ENCODE assay signal across 11 cellular contexts in genomic region chr12:132610051-132610759, GRCh38. TPM values are rescaled to one million over a fixed set of nuclear protein-coding genes. Genes with fewer than 3 reads are reported as not detected.
DNase-seq lines count a peak whose midpoint lies in the region; ATAC-seq, FAIRE-seq and TF ChIP-seq lines count a peak whose summit lies in the region.
"Had no signal": no experiment of that assay in that cellular context is flagged by ENCODE, and none has a peak within 500 bp of the region (broad histone marks: within the 10 kb centered on the region; RNA-seq: fewer than 3 reads in every experiment).

LRCOL1 (minus strand) TSS chr12:132610582; CDS start chr12:132606251, 4,331 bp downstream.

- peak within 1 kb of the TSS; percentile 69 for H3K27ac Mint-ChIP-seq in activated naive CD4-positive, alpha-beta T cell treated with anti-CD3 and anti-CD28 coated beads, Interleukin-2, amount 10 ng/mL, durations not matched to agents 7 days and 5 days
- no peak within 1 kb of the TSS for H3K27ac Mint-ChIP-seq in activated T-helper 1 cell treated with anti-CD3 and anti-CD28 coated beads, Interleukin-12 subunit alpha, Interleukin-12 subunit beta, Interleukin-2, Interleukin-4 antibody, amounts not matched to agents 30 ng/mL and 10 ng/mL and 1 ng/mL, durations not matched to agents 14 hours and 24 hours and 36 hours
- H3K27ac Mint-ChIP-seq in activated CD8-positive, alpha-beta memory T cell treated with anti-CD3 and anti-CD28 coated beads, Interleukin-2, amount 10 ng/mL, durations not matched to agents 7 days and 5 days, result no peak within 1 kb of the TSS

- peaks cover 83% of the 10 kb centered on the region for H3K27me3 Mint-ChIP-seq in activated naive CD4-positive, alpha-beta T cell treated with anti-CD3 and anti-CD28 coated beads, Interleukin-2, amount 10 ng/mL, durations not matched to agents 7 days and 5 days
- H3K27me3 Mint-ChIP-seq in activated T-helper 1 cell treated with anti-CD3 and anti-CD28 coated beads, Interleukin-12 subunit alpha, Interleukin-12 subunit beta, Interleukin-2, Interleukin-4 antibody, amounts not matched to agents 30 ng/mL and 10 ng/mL and 1 ng/mL, durations not matched to agents 14 hours and 24 hours and 36 hours (ENCODE audit: insufficient read depth), result peaks cover 30% of the 10 kb centered on the region
- H3K27me3 Mint-ChIP-seq in activated CD8-positive, alpha-beta memory T cell treated with anti-CD3 and anti-CD28 coated beads, Interleukin-2, amount 10 ng/mL, durations not matched to agents 7 days and 5 days, result peaks cover 58% of the 10 kb centered on the region

- no peak within 1 kb of the TSS for H3K27ac ChIP-seq in adrenal gland
- H3K27ac ChIP-seq in kidney (ENCODE audit: low read depth in 2 of 2, low read length in 2 of 2), result no peak within 1 kb of the TSS
- no peak within 1 kb of the TSS for H3K27ac ChIP-seq in suprapubic skin

- no peaks in the 10 kb centered on the region for H3K9me3 ChIP-seq in adrenal gland (replicated peaks in 1 of 3)
- peaks cover 0 to 9% of the 10 kb centered on the region in 2 donors for H3K9me3 ChIP-seq in kidney (ENCODE audit: control insufficient read depth in 1 of 2, low read length in 2 of 2)
- no peaks in the 10 kb centered on the region for H3K9me3 ChIP-seq in suprapubic skin

- TF ChIP-seq EP300 in suprapubic skin (IDR thresholded peaks at IDR 0.05), result no peak

- no peak for FAIRE-seq in kidney (lab: Jason Lieb, UNC)

- TF ChIP-seq CTCF in adrenal gland (IDR thresholded peaks at IDR 0.05), result no peak
- no peak for TF ChIP-seq CTCF in kidney (IDR thresholded peaks at IDR 0.05; ENCODE audit: borderline replicate concordance, extremely low read depth, insufficient read depth)
- TF ChIP-seq CTCF in suprapubic skin (IDR thresholded peaks at IDR 0.05), result no peak

- no peak within 1 kb of the TSS for H3K4me3 Mint-ChIP-seq in activated naive CD4-positive, alpha-beta T cell treated with anti-CD3 and anti-CD28 coated beads, Interleukin-2, amount 10 ng/mL, durations not matched to agents 7 days and 5 days
- no peak within 1 kb of the TSS for H3K4me3 Mint-ChIP-seq in activated T-helper 1 cell treated with anti-CD3 and anti-CD28 coated beads, Interleukin-12 subunit alpha, Interleukin-12 subunit beta, Interleukin-2, Interleukin-4 antibody, amounts not matched to agents 30 ng/mL and 10 ng/mL and 1 ng/mL, durations not matched to agents 14 hours and 24 hours and 36 hours
- H3K4me3 Mint-ChIP-seq in activated CD8-positive, alpha-beta memory T cell treated with anti-CD3 and anti-CD28 coated beads, Interleukin-2, amount 10 ng/mL, durations not matched to agents 7 days and 5 days, result no peak within 1 kb of the TSS

- H3K4me3 ChIP-seq in adrenal gland (peak within 1 kb of the TSS in 1 of 4 donors; percentile 22), kidney (ENCODE audit: low read length in 2 of 2) (peak within 1 kb of the TSS in 1 of 2 donors; percentile 17), suprapubic skin (peak within 1 kb of the TSS; percentile 3)

- H3K4me1 Mint-ChIP-seq in activated naive CD4-positive, alpha-beta T cell treated with anti-CD3 and anti-CD28 coated beads, Interleukin-2, amount 10 ng/mL, durations not matched to agents 7 days and 5 days, result peaks cover 7% of the 10 kb centered on the region
- peaks cover 12% of the 10 kb centered on the region for H3K4me1 Mint-ChIP-seq in activated T-helper 1 cell treated with anti-CD3 and anti-CD28 coated beads, Interleukin-12 subunit alpha, Interleukin-12 subunit beta, Interleukin-2, Interleukin-4 antibody, amounts not matched to agents 30 ng/mL and 10 ng/mL and 1 ng/mL, durations not matched to agents 14 hours and 24 hours and 36 hours (ENCODE audit: low read depth)
- peaks cover 6% of the 10 kb centered on the region for H3K4me1 Mint-ChIP-seq in activated CD8-positive, alpha-beta memory T cell treated with anti-CD3 and anti-CD28 coated beads, Interleukin-2, amount 10 ng/mL, durations not matched to agents 7 days and 5 days

- H3K27me3 ChIP-seq in adrenal gland, result peaks cover 26% of the 10 kb centered on the region
- peaks cover 62% of the 10 kb centered on the region for H3K27me3 ChIP-seq in suprapubic skin

- 26 to 45% (median 31%) methylated on average over 16 to 35 of the region's 35 CpGs for WGBS in adrenal gland, 4 donors
- WGBS in suprapubic skin, result 50% methylated on average over 13 of the region's 35 CpGs

- no peaks in the 10 kb centered on the region for H3K36me3 ChIP-seq in adrenal gland (replicated peaks in 1 of 2)
- no peaks in the 10 kb centered on the region for H3K36me3 ChIP-seq in kidney (ENCODE audit: control insufficient read depth in 1 of 2, insufficient read depth in 2 of 2, low read length in 2 of 2)
- H3K36me3 ChIP-seq in suprapubic skin, result no peaks in the 10 kb centered on the region

- intact Hi-C loops in adrenal gland (cut with DNase I) (loop anchor here (10.0 kb wide), 2 partner anchors 195 to 455 kb away; no protein-coding TSS in a partner anchor), kidney (cut with DNase I) (loop anchor here (10.0 kb wide), 1 partner anchor 195 kb away; no protein-coding TSS in a partner anchor)
- intact Hi-C loops in activated T-helper 1 cell treated with anti-CD3 and anti-CD28 coated beads, Interleukin-12 subunit alpha, Interleukin-12 subunit beta, Interleukin-2, Interleukin-4 antibody, amounts not matched to agents 30 ng/mL and 10 ng/mL and 1 ng/mL, durations not matched to agents 14 hours and 24 hours and 36 hours (cut with micrococcal nuclease), result no loop called here

- CTCF ChIA-PET in activated naive CD4-positive, alpha-beta T cell treated with anti-CD3 and anti-CD28 coated beads, Interleukin-2, amount 10 ng/mL, durations not matched to agents 7 days and 5 days (lab: Charles Lee), result interaction anchor here (1.1 to 3.7 kb wide), 2 partner anchors 10 to 193 kb away, joined by 3 to 11 read pairs; no protein-coding TSS in a partner anchor
- CTCF ChIA-PET in activated CD8-positive, alpha-beta memory T cell treated with anti-CD3 and anti-CD28 coated beads, Interleukin-2, amount 10 ng/mL, durations not matched to agents 7 days and 5 days (lab: Charles Lee), result interaction anchor here (2.3 to 2.6 kb wide), 2 partner anchors 11 to 196 kb away, joined by 5 to 11 read pairs; no protein-coding TSS in a partner anchor

- peaks cover 11% of the 10 kb centered on the region for H3K9me3 Mint-ChIP-seq in activated naive CD4-positive, alpha-beta T cell treated with anti-CD3 and anti-CD28 coated beads, Interleukin-2, amount 10 ng/mL, durations not matched to agents 7 days and 5 days
- peaks cover 9% of the 10 kb centered on the region for H3K9me3 Mint-ChIP-seq in activated T-helper 1 cell treated with anti-CD3 and anti-CD28 coated beads, Interleukin-12 subunit alpha, Interleukin-12 subunit beta, Interleukin-2, Interleukin-4 antibody, amounts not matched to agents 30 ng/mL and 10 ng/mL and 1 ng/mL, durations not matched to agents 14 hours and 24 hours and 36 hours
- H3K9me3 Mint-ChIP-seq in activated CD8-positive, alpha-beta memory T cell treated with anti-CD3 and anti-CD28 coated beads, Interleukin-2, amount 10 ng/mL, durations not matched to agents 7 days and 5 days (ENCODE audit: low read depth), result no peaks in the 10 kb centered on the region

- H3K36me3 Mint-ChIP-seq in activated naive CD4-positive, alpha-beta T cell treated with anti-CD3 and anti-CD28 coated beads, Interleukin-2, amount 10 ng/mL, durations not matched to agents 7 days and 5 days, result no peaks in the 10 kb centered on the region
- no peaks in the 10 kb centered on the region for H3K36me3 Mint-ChIP-seq in activated T-helper 1 cell treated with anti-CD3 and anti-CD28 coated beads, Interleukin-12 subunit alpha, Interleukin-12 subunit beta, Interleukin-2, Interleukin-4 antibody, amounts not matched to agents 30 ng/mL and 10 ng/mL and 1 ng/mL, durations not matched to agents 14 hours and 24 hours and 36 hours (ENCODE audit: low read depth)
- peaks cover 2% of the 10 kb centered on the region for H3K36me3 Mint-ChIP-seq in activated CD8-positive, alpha-beta memory T cell treated with anti-CD3 and anti-CD28 coated beads, Interleukin-2, amount 10 ng/mL, durations not matched to agents 7 days and 5 days

- TF ChIP-seq POLR2A in adrenal gland (IDR thresholded peaks at IDR 0.05) (no peak), suprapubic skin (IDR thresholded peaks at IDR 0.05) (no peak)

- DNase-seq in activated naive CD4-positive, alpha-beta T cell treated with anti-CD3 and anti-CD28 coated beads, Interleukin-2, amount 10 ng/mL, durations not matched to agents 7 days and 5 days, result no peak
- DNase-seq in activated naive CD4-positive, alpha-beta T cell treated with Interleukin-2 at 50 U/mL for 16 hours, result no peak
- peak in 5 of 7 donors; percentile 46 to 68 (median 48) for DNase-seq in adrenal gland
- peak; percentile 95 for DNase-seq in kidney
- peak in 1 of 2 donors; percentile 51 for DNase-seq in suprapubic skin (ENCODE audit: low spot score in 2 of 2)
- DNase-seq in stimulated activated CD4-positive, alpha-beta T cell treated with anti-CD3 and anti-CD28 coated beads, Interleukin-12 subunit alpha, Interleukin-12 subunit beta, amount 100 ng/mL, for 4 hours, result no peak
- DNase-seq in activated T-helper 1 cell treated with anti-CD3 and anti-CD28 coated beads, Interleukin-12 subunit alpha, Interleukin-12 subunit beta, Interleukin-2, Interleukin-4 antibody, amounts not matched to agents 30 ng/mL and 10 ng/mL and 1 ng/mL, durations not matched to agents 14 hours and 24 hours and 36 hours (ENCODE audit: low spot score), result no peak
- DNase-seq in activated CD8-positive, alpha-beta memory T cell treated with anti-CD3 and anti-CD28 coated beads, Interleukin-2, amount 10 ng/mL, durations not matched to agents 7 days and 5 days, result no peak
- DNase-seq: COR-L47; effector CD4-positive, alpha-beta T cell had no signal

- H3K4me1 ChIP-seq in adrenal gland (replicated peaks in 1 of 2), result no peaks in the 10 kb centered on the region
- H3K4me1 ChIP-seq in kidney (ENCODE audit: control insufficient read depth in 1 of 2, insufficient read depth in 1 of 2, low read depth in 1 of 2, low read length in 2 of 2), result peaks cover 0 to 3% of the 10 kb centered on the region in 2 donors
- peaks cover 12% of the 10 kb centered on the region for H3K4me1 ChIP-seq in suprapubic skin

- H3K9ac ChIP-seq in kidney (ENCODE audit: low read length in 2 of 2), result no peak within 1 kb of the TSS

- no peak for ATAC-seq in activated CD8-positive, alpha-beta memory T cell treated with anti-CD3 and anti-CD28 coated beads, Interleukin-2, amount 10 ng/mL, durations not matched to agents 7 days and 5 days

RNA-seq across cellular contexts. Expression of gene LRCOL1, which starts in this region (rescaled TPM):
- total RNA-seq in adrenal gland (1 to 10 TPM in 3 of 8 donors, under 1 TPM in 1, not detected in 4; 0.65 to 1.4 (median 1.4) TPM), kidney (1.8 TPM), suprapubic skin (not detected)
- polyA plus RNA-seq in adrenal gland (1 to 10 TPM in 1 of 3 donors, under 1 TPM in 1, not detected in 1; 0.88 to 1.2 TPM), kidney (ENCODE audit: insufficient read depth, low read depth, low replicate concordance) (1.0 TPM)
- total RNA-seq in activated T-helper 1 cell treated with anti-CD3 and anti-CD28 coated beads, Interleukin-12 subunit alpha, Interleukin-12 subunit beta, Interleukin-2, Interleukin-4 antibody, amounts not matched to agents 30 ng/mL and 10 ng/mL and 1 ng/mL, durations not matched to agents 14 hours and 24 hours and 36 hours, result not detected in 2 replicates
- total RNA-seq in activated CD8-positive, alpha-beta memory T cell treated with anti-CD3 and anti-CD28 coated beads, Interleukin-2, amount 10 ng/mL, durations not matched to agents 7 days and 5 days, result not detected
- total RNA-seq: T-helper 2 cell treated with Interferon-gamma antibody and Interleukin-4, amounts not matched to agents 100 ng/mL and 5 ng/mL, for 36 hours had no signal

Comparison
In these comparisons a context has a peak if more than half of its experiments do, and no peak if none do; other contexts are left out.
1. DNase-seq: peak in adrenal gland (5 of 7) and kidney (single experiment); none in activated naive CD4-positive, alpha-beta T cell treated with anti-CD3 and anti-CD28 coated beads, Interleukin-2, amount 10 ng/mL, durations not matched to agents 7 days and 5 days (single experiment), activated naive CD4-positive, alpha-beta T cell treated with Interleukin-2 at 50 U/mL for 16 hours (single experiment), stimulated activated CD4-positive, alpha-beta T cell treated with anti-CD3 and anti-CD28 coated beads, Interleukin-12 subunit alpha, Interleukin-12 subunit beta, amount 100 ng/mL, for 4 hours (single experiment), activated T-helper 1 cell treated with anti-CD3 and anti-CD28 coated beads, Interleukin-12 subunit alpha, Interleukin-12 subunit beta, Interleukin-2, Interleukin-4 antibody, amounts not matched to agents 30 ng/mL and 10 ng/mL and 1 ng/mL, durations not matched to agents 14 hours and 24 hours and 36 hours (single experiment) and activated CD8-positive, alpha-beta memory T cell treated with anti-CD3 and anti-CD28 coated beads, Interleukin-2, amount 10 ng/mL, durations not matched to agents 7 days and 5 days (single experiment).